1 cellular context compared by ENCODE assay signal in the genomic region with DNA sequence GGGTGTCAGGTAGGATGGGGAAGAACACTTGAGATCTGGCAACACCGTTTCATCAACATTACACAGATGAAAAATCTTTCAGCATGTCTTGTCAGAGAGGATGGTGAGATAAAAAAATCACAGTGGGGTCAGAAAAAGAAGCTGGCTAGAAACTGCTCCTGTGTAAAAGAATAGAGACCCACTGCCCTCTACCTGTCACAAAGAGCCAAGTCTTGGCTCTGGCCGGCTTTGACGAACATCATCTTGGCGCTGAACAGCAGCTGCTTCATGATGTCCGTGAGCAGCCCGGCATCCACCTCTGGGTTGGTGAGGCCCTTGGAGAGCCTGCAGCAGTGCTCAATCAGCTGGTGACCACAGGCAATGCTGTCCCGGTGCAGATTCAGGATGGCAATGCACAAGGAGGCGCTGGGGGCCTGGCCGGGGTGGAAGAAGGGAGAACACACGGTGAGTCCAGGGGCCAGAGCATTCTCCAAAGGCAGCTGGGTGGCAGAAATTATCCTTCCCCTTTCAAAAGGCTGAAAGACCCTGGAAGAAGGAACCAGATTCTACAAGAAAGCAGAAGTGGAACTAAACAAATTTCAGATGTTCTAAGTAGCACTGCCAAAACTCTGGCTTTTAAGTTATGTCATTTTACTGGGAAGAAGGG.
TF ChIP-seq lines count a peak whose summit lies in the region.

No MANE protein-coding gene starts in this region.

TF ChIP-seq in GM12878, 131 proteins besides CTCF, POLR2A, EP300 and RAD21:
- no peak for TF ChIP-seq ZNF217 (IDR thresholded peaks at IDR 0.05)
- peak; percentile 87 for TF ChIP-seq SPI1 (IDR thresholded peaks at IDR 0.05; ENCODE audit: borderline replicate concordance, insufficient read depth, low read depth, low read length)
